Comparison of ENCODE assay signal across 19 cellular contexts in genomic region chr10:99528867-99529285, GRCh38. TPM values are rescaled to one million over a fixed set of nuclear protein-coding genes. Genes with fewer than 3 reads are reported as not detected.
"Had no signal": no experiment of that assay in that cellular context is flagged by ENCODE, and none has a peak within 500 bp of the region (broad histone marks: within the 10 kb centered on the region; RNA-seq: fewer than 3 reads in every experiment).

No MANE protein-coding gene starts in this region.

- ATAC-seq: activated CD4-positive, alpha-beta T cell treated with anti-CD3 and anti-CD28 coated beads for 36 hours; right cardiac atrium had no signal

- H3K27ac ChIP-seq: coronary artery, neutrophil, upper lobe of left lung, WERI-Rb-1 had no signal

- H3K36me3 ChIP-seq: neutrophil, upper lobe of left lung, WERI-Rb-1 had no signal

- DNase-seq: activated CD4-positive, alpha-beta memory T cell treated with anti-CD3 and anti-CD28 coated beads for 36 hours; activated CD4-positive, alpha-beta T cell treated with anti-CD3 and anti-CD28 coated beads for 36 hours; activated effector memory CD4-positive, alpha-beta T cell treated with Interleukin-2 at 50 U/mL for 16 hours; activated T-cell treated with anti-CD3 and anti-CD28 coated beads, Interleukin-2, amount 50 U/mL, for 24 hours; amygdala; central memory CD4-positive, alpha-beta T cell; effector CD4-positive, alpha-beta T cell; foreskin melanocyte; head of caudate nucleus; kidney glomerular epithelial cell; naive B cell; posterior cingulate gyrus; right cardiac atrium; upper lobe of left lung; WERI-Rb-1 had no signal

- H3K4me3 ChIP-seq: coronary artery, lung, upper lobe of left lung had no signal

- H3K9me3 ChIP-seq: neutrophil had no signal

RNA-seq across cellular contexts. Expression of gene NKX2-3, which starts 3.9 kb away (rescaled TPM):
- total RNA-seq: activated CD4-positive, alpha-beta memory T cell treated with anti-CD3 and anti-CD28 coated beads for 36 hours; activated CD4-positive, alpha-beta T cell treated with anti-CD3 and anti-CD28 coated beads for 36 hours; lung; mesothelial cell of epicardium; right cardiac atrium had no signal
